In genomic region chr4:139082750-139083532, GRCh38 we compare ENCODE assay signal across 8 cellular contexts.
A peak's percentile ranks its signal among the peaks of the same experiment; 100 is the strongest.
DNase-seq lines count a peak whose midpoint lies in the region; ATAC-seq, FAIRE-seq and TF ChIP-seq lines count a peak whose summit lies in the region.

No MANE protein-coding gene starts in this region.

- intact Hi-C loops in right cardiac atrium (cut with DNase I) (loop anchor here in 3 of 4 donors (5.0 to 10.0 kb wide), 3 partner anchors 48 to 212 kb away; no protein-coding TSS in a partner anchor), psoas muscle (cut with DNase I) (loop anchor here (1.0 to 5.0 kb wide), 3 partner anchors 51 to 214 kb away; no protein-coding TSS in a partner anchor)

- H3K27me3 ChIP-seq in astrocyte (ENCODE audit: insufficient read depth, low read length), result no peaks in the 10 kb centered on the region
- H3K27me3 ChIP-seq in right cardiac atrium (ENCODE audit: control insufficient read depth, insufficient read depth), result no peaks in the 10 kb centered on the region
- H3K27me3 ChIP-seq in psoas muscle (ENCODE audit: insufficient read depth in 3 of 3, low read length in 2 of 3), result no peaks in the 10 kb centered on the region

- TF ChIP-seq CTCF in astrocyte (IDR thresholded peaks at IDR 0.05; ENCODE audit: insufficient read depth, low read depth, low read length) (no peak), psoas muscle (IDR thresholded peaks at IDR 0.05) (no peak)

- peak; percentile 98 for FAIRE-seq in GM18507 (lab: Jason Lieb, UNC)
- FAIRE-seq in astrocyte (lab: Jason Lieb, UNC), result peak; percentile 13
- FAIRE-seq in urothelium cell line (lab: Jason Lieb, UNC), result no peak

- peak overlapping the region; percentile 99 for H3K4me3 ChIP-seq in astrocyte (ENCODE audit: insufficient read depth, low read depth, low read length)
- H3K4me3 ChIP-seq in right cardiac atrium (ENCODE audit: low read length), result peak overlapping the region; percentile 92
- H3K4me3 ChIP-seq in psoas muscle, result peak overlapping the region; percentile 83

- H3K27me3 Mint-ChIP-seq in astrocyte (ENCODE audit: low read depth, unreplicated experiment), result no peaks in the 10 kb centered on the region

- H3K36me3 ChIP-seq in astrocyte (ENCODE audit: insufficient read depth, low read length) (no peaks in the 10 kb centered on the region), psoas muscle (ENCODE audit: insufficient read depth in 1 of 2, low read depth in 1 of 2) (no peaks in the 10 kb centered on the region)

- peaks cover 58% of the 10 kb centered on the region for H3K79me2 ChIP-seq in astrocyte (ENCODE audit: insufficient read depth, low read length)

- under 1% methylated on average over 33 of the region's 33 CpGs for WGBS in right cardiac atrium
- WGBS in psoas muscle, 3 donors, result 0 to 1% (median 0%) methylated on average over 33 of the region's 33 CpGs

- peak overlapping the region; percentile 98 for H3K9ac ChIP-seq in astrocyte (ENCODE audit: low read length)

- H2AFZ ChIP-seq in astrocyte (ENCODE audit: low read depth, low read length), result peak overlapping the region; percentile 97

- H3K4me1 Mint-ChIP-seq in astrocyte (ENCODE audit: low read depth, unreplicated experiment), result peaks cover 24% of the 10 kb centered on the region

- ATAC-seq in HG02973 (IDR thresholded peaks at IDR 0.05; ENCODE audit: unreplicated experiment) (peak; percentile 90), right cardiac atrium (peak; percentile 96), psoas muscle (peak; percentile 88 to 92 (median 90))

- no peaks in the 10 kb centered on the region for H3K9me3 Mint-ChIP-seq in astrocyte (ENCODE audit: unreplicated experiment)

- H3K36me3 Mint-ChIP-seq in astrocyte (ENCODE audit: low read depth, unreplicated experiment), result peaks cover 5% of the 10 kb centered on the region

- DNase-seq in GM18507 (ENCODE audit: extremely low spot score, insufficient read length, low read depth) (peak; percentile 81), NCI-H1930 (lab: John Stamatoyannopoulos, UW) (peak; percentile 93 to 95), T-helper 22 cell (ENCODE audit: low read depth) (peak; percentile 90), astrocyte (ENCODE audit: low read depth) (peak; percentile 96), right cardiac atrium (peak; percentile 93 to 98 (median 97)), psoas muscle (peak; percentile 92 to 96), urothelium cell line (ENCODE audit: low spot score) (peak; percentile 86)

- peaks cover 31% of the 10 kb centered on the region for H4K20me1 ChIP-seq in astrocyte (ENCODE audit: insufficient read depth, low read length)

- peak overlapping the region; percentile 94 for H3K27ac ChIP-seq in astrocyte (ENCODE audit: low read depth, low read length)
- H3K27ac ChIP-seq in right cardiac atrium (ENCODE audit: low read length), result peak overlapping the region; percentile 85
- H3K27ac ChIP-seq in psoas muscle, result peak overlapping the region; percentile 98

- H3K4me2 ChIP-seq in astrocyte (ENCODE audit: low read length), result peak overlapping the region; percentile 98

- no peaks in the 10 kb centered on the region for H3K9me3 ChIP-seq in astrocyte (ENCODE audit: insufficient read depth, low read depth, low read length)
- no peaks in the 10 kb centered on the region for H3K9me3 ChIP-seq in right cardiac atrium (ENCODE audit: control insufficient read depth, low read length)
- H3K9me3 ChIP-seq in psoas muscle, result no peaks in the 10 kb centered on the region

- H3K27ac Mint-ChIP-seq in astrocyte (ENCODE audit: unreplicated experiment), result peak overlapping the region; percentile 97

- H3K4me1 ChIP-seq in astrocyte (ENCODE audit: insufficient read depth, low read length), result peaks cover 14% of the 10 kb centered on the region
- H3K4me1 ChIP-seq in right cardiac atrium (ENCODE audit: control insufficient read depth, insufficient read depth, low read length), result no peaks in the 10 kb centered on the region
- peaks cover 54% of the 10 kb centered on the region for H3K4me1 ChIP-seq in psoas muscle

- H3K4me3 Mint-ChIP-seq in astrocyte (ENCODE audit: unreplicated experiment), result peak overlapping the region; percentile 99

Comparison
In these comparisons a context has a peak if more than half of its experiments do, and no peak if none do; other contexts are left out.
1. Peak in every context shown above with its lines: DNase-seq, ATAC-seq, H3K4me3 ChIP-seq and H3K27ac ChIP-seq.